In genomic region chr22:30043181-30043580, GRCh38 we compare ENCODE assay signal across 25 cellular contexts. TPM values are rescaled to one million over a fixed set of nuclear protein-coding genes. Genes with fewer than 3 reads are reported as not detected.
A peak's percentile ranks its signal among the peaks of the same experiment; 100 is the strongest.
DNase-seq lines count a peak whose midpoint lies in the region; TF ChIP-seq lines count a peak whose summit lies in the region.
"Had no signal": no experiment of that assay in that cellular context is flagged by ENCODE, and none has a peak within 500 bp of the region (broad histone marks: within the 10 kb centered on the region; RNA-seq: fewer than 3 reads in every experiment).

No MANE protein-coding gene starts in this region.

- H3K4me3 ChIP-seq in hepatocyte (no peak overlapping the region), subcutaneous abdominal adipose tissue (ENCODE audit: low read depth in 1 of 5, low read length in 5 of 5) (no peak overlapping the region)
- H3K4me3 ChIP-seq in CD4-positive, alpha-beta memory T cell (ENCODE audit: low read length in 2 of 2) = no peak overlapping the region
- H3K4me3 ChIP-seq: A549, SJSA1 had no signal

- intact Hi-C loops in Calu3 (cut with micrococcal nuclease; ENCODE audit: unreplicated experiment) = no loop called here
- intact Hi-C loops in CD4-positive, alpha-beta memory T cell (cut with micrococcal nuclease) = no loop called here

- no peaks in the 10 kb centered on the region for H3K9me2 ChIP-seq in hepatocyte (replicated peaks; ENCODE audit: insufficient read depth)

- H3K9ac ChIP-seq in subcutaneous abdominal adipose tissue (ENCODE audit: low read length in 5 of 5) = no peak overlapping the region
- H3K9ac ChIP-seq: KMS-11 had no signal

- no peak overlapping the region for H3K4me3 Mint-ChIP-seq in Calu3 (ENCODE audit: low read depth, unreplicated experiment)
- H3K4me3 Mint-ChIP-seq in CD4-positive, alpha-beta memory T cell = no peak overlapping the region
- H3K4me3 Mint-ChIP-seq: CD8-positive, alpha-beta memory T cell; T-cell had no signal

- H3K36me3 Mint-ChIP-seq in Calu3 (ENCODE audit: insufficient read depth, unreplicated experiment) = peaks cover 31% of the 10 kb centered on the region
- no peaks in the 10 kb centered on the region for H3K36me3 Mint-ChIP-seq in CD4-positive, alpha-beta memory T cell
- H3K36me3 Mint-ChIP-seq: T-cell had no signal

- no peak overlapping the region for H2AFZ ChIP-seq in hepatocyte

- no peaks in the 10 kb centered on the region for H4K20me1 ChIP-seq in hepatocyte (ENCODE audit: insufficient read depth, poor library complexity, severe bottlenecking)

- H3K4me1 Mint-ChIP-seq in Calu3 (ENCODE audit: low read depth, unreplicated experiment) = peaks cover 45% of the 10 kb centered on the region
- H3K4me1 Mint-ChIP-seq in CD4-positive, alpha-beta memory T cell = peaks cover 8 to 19% (median 10%) of the 10 kb centered on the region in 4 donors

- 61% methylated on average over 4 of the region's 4 CpGs for WGBS in hepatocyte (ENCODE audit: low lambda C conversion rate, missing lambda C conversion rate)

- H3K4me1 ChIP-seq in hepatocyte (ENCODE audit: insufficient read depth) = peaks cover 17% of the 10 kb centered on the region
- H3K4me1 ChIP-seq in subcutaneous abdominal adipose tissue (ENCODE audit: control insufficient read depth in 5 of 5, insufficient read depth in 5 of 5, low read length in 5 of 5) = peaks cover 0 to 27% (median 22%) of the 10 kb centered on the region in 5 donors
- peaks cover 11% of the 10 kb centered on the region for H3K4me1 ChIP-seq in CD4-positive, alpha-beta memory T cell (ENCODE audit: insufficient read depth, low read length)

- peak overlapping the region; percentile 97 for H3K27ac Mint-ChIP-seq in Calu3 (ENCODE audit: unreplicated experiment)
- H3K27ac Mint-ChIP-seq in CD4-positive, alpha-beta memory T cell = no peak overlapping the region
- H3K27ac Mint-ChIP-seq: CD8-positive, alpha-beta memory T cell; T-cell had no signal

- CTCF ChIA-PET in Calu3 (lab: Charles Lee) = interaction anchor here (0.6 kb wide), 1 partner anchor 146 kb away, joined by 3 read pairs; no protein-coding TSS in a partner anchor
- CTCF ChIA-PET in CD4-positive, alpha-beta memory T cell (lab: Charles Lee; ENCODE audit: partially characterized antibody) = no interaction called here

- H3K27me3 ChIP-seq in hepatocyte (no peaks in the 10 kb centered on the region), subcutaneous abdominal adipose tissue (ENCODE audit: control insufficient read depth in 5 of 5, insufficient read depth in 4 of 5, low read length in 5 of 5) (no peaks in the 10 kb centered on the region)
- H3K27me3 ChIP-seq in CD4-positive, alpha-beta memory T cell (ENCODE audit: insufficient read depth, low read length) = no peaks in the 10 kb centered on the region
- H3K27me3 ChIP-seq: SJSA1 had no signal

- no peaks in the 10 kb centered on the region for H3K36me3 ChIP-seq in hepatocyte (replicated peaks; ENCODE audit: insufficient read depth, low read depth)
- no peaks in the 10 kb centered on the region for H3K36me3 ChIP-seq in subcutaneous abdominal adipose tissue (ENCODE audit: control insufficient read depth in 5 of 5, insufficient read depth in 5 of 5, low read length in 5 of 5)
- H3K36me3 ChIP-seq in CD4-positive, alpha-beta memory T cell (ENCODE audit: insufficient read depth, low read length) = no peaks in the 10 kb centered on the region
- H3K36me3 ChIP-seq: SJSA1 had no signal

- H3K9me3 Mint-ChIP-seq in Calu3 (ENCODE audit: low read depth, unreplicated experiment) = no peaks in the 10 kb centered on the region
- peaks cover 0 to 3% (median 0%) of the 10 kb centered on the region in 8 donors for H3K9me3 Mint-ChIP-seq in CD4-positive, alpha-beta memory T cell
- H3K9me3 Mint-ChIP-seq: CD8-positive, alpha-beta memory T cell; T-cell had no signal

- no TSS peak for BruUV-seq in Calu3 (replicated peaks; lab: Mats Ljungman, UMichigan)

- TF ChIP-seq CTCF in Calu3 (IDR thresholded peaks at IDR 0.05; ENCODE audit: unreplicated experiment) = no peak
- TF ChIP-seq CTCF in hepatocyte (IDR thresholded peaks at IDR 0.05; ENCODE audit: poor library complexity) = no peak

- DNase-seq in Calu3 (no peak), NCI-H1105 treated with DMSO at 0.1 percent for 48 hours (lab: John Stamatoyannopoulos, UW) (peak; percentile 33), hepatocyte (ENCODE audit: low spot score) (no peak), NCI-H1930 (lab: John Stamatoyannopoulos, UW) (no peak), KG1 (lab: John Stamatoyannopoulos, UW) (no peak)
- DNase-seq in CD4-positive, alpha-beta memory T cell = no peak
- DNase-seq: CD8-positive, alpha-beta memory T cell; DND-41; HCEC 1CT; IMR-90; NCI-H1092 treated with DMSO at 0.1 percent for 48 hours; NCI-H146; NCI-H2029; NCI-H226; NCI-H510A; NCI-H774; Right ventricle myocardium superior; RPMI8226; T-cell had no signal

- H3K79me2 ChIP-seq in hepatocyte = no peaks in the 10 kb centered on the region

- H3K9me3 ChIP-seq in hepatocyte (ENCODE audit: low read depth) = no peaks in the 10 kb centered on the region
- no peaks in the 10 kb centered on the region for H3K9me3 ChIP-seq in subcutaneous abdominal adipose tissue (ENCODE audit: control insufficient read depth in 5 of 5, low read length in 5 of 5)
- H3K9me3 ChIP-seq in CD4-positive, alpha-beta memory T cell (ENCODE audit: control insufficient read depth in 1 of 2, low read length in 2 of 2) = no peaks in the 10 kb centered on the region
- H3K9me3 ChIP-seq: A549, SJSA1 had no signal

- H3K27ac ChIP-seq in hepatocyte = peak overlapping the region; percentile 82
- H3K27ac ChIP-seq in subcutaneous abdominal adipose tissue (ENCODE audit: low read depth, low read length) = peak overlapping the region; percentile 26
- H3K27ac ChIP-seq in CD4-positive, alpha-beta memory T cell (ENCODE audit: low read depth, low read length) = no peak overlapping the region
- H3K27ac ChIP-seq: C4-2B, KMS-11, SJSA1 had no signal

- POLR2A ChIA-PET in CD4-positive, alpha-beta memory T cell (lab: Charles Lee; ENCODE audit: partially characterized antibody) = no interaction called here

- H3K27me3 Mint-ChIP-seq in Calu3 (ENCODE audit: unreplicated experiment) = no peaks in the 10 kb centered on the region
- H3K27me3 Mint-ChIP-seq in CD4-positive, alpha-beta memory T cell = peaks cover 7 to 11% of the 10 kb centered on the region in 2 donors

- H3K4me2 ChIP-seq in hepatocyte = no peak overlapping the region
- H3K4me2 ChIP-seq: KMS-11 had no signal

RNA-seq across cellular contexts. Expression of gene HORMAD2, which starts 37.1 kb away (rescaled TPM):
- not detected in 2 replicates for total RNA-seq in Calu3 (2022)
- not detected in 2 replicates for total RNA-seq in hepatocyte
- not detected in 2 replicates for polyA plus RNA-seq in hepatocyte
- not detected for total RNA-seq in CD4-positive, alpha-beta memory T cell
- polyA plus RNA-seq in CD4-positive, alpha-beta memory T cell = not detected
- total RNA-seq: CD8-positive, alpha-beta memory T cell; H1; IMR-90; Right ventricle myocardium superior; SJSA1; T-cell had no signal
- polyA plus RNA-seq: A549; CD8-positive, alpha-beta memory T cell; IMR-90 had no signal
